11 cellular contexts compared by ENCODE assay signal in the genomic region with DNA sequence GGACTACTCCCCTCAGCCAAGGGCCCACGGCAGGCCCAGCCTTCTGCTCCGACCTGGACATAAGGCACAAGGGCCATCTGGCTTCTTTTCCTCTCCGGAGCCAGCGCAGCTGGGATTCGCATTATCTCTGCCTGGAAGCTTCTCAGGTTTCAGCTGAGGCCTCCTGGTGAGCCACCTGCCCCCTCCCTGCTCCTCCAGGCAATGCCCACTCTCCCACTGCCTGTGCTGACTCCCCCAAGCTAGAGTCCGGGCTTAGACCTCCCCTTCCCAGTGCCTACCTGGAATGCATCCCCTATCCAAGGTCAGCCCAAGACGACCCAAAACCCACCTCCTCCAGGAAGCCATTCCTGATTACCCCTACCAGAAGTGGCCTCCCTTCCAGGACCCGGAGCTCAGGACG.
DNase-seq lines count a peak whose midpoint lies in the region; ATAC-seq lines count a peak whose summit lies in the region.
"Had no signal": no experiment of that assay in that cellular context is flagged by ENCODE, and none has a peak within 500 bp of the region (broad histone marks: within the 10 kb centered on the region; RNA-seq: fewer than 3 reads in every experiment).

No MANE protein-coding gene starts in this region.

- no peaks in the 10 kb centered on the region for H3K79me1 ChIP-seq in mesenchymal stem cell (replicated peaks; ENCODE audit: low read length, poor library complexity, severe bottlenecking)

- no peak overlapping the region for H3K9ac ChIP-seq in mesenchymal stem cell (ENCODE audit: low read length)

- no peaks in the 10 kb centered on the region for H3K27me3 ChIP-seq in mesenchymal stem cell (ENCODE audit: control insufficient read depth in 1 of 2, insufficient read depth in 1 of 2, low read length in 2 of 2)
- H3K27me3 ChIP-seq in MG63, result no peaks in the 10 kb centered on the region

- no peak overlapping the region for H2BK15ac ChIP-seq in mesenchymal stem cell (ENCODE audit: low read depth, poor library complexity, severe bottlenecking)

- H3K18ac ChIP-seq in mesenchymal stem cell (ENCODE audit: low read depth in 1 of 2, low read length in 2 of 2), result no peak overlapping the region

- no peak overlapping the region for H3K4me3 Mint-ChIP-seq in activated naive CD8-positive, alpha-beta T cell treated with anti-CD3 and anti-CD28 coated beads, Interleukin-2, amount 50 U/mL, for 24 hours

- peaks cover 59% of the 10 kb centered on the region for H3K36me3 Mint-ChIP-seq in activated naive CD8-positive, alpha-beta T cell treated with anti-CD3 and anti-CD28 coated beads, Interleukin-2, amount 50 U/mL, for 24 hours (ENCODE audit: low read depth)

- H3K23ac ChIP-seq in mesenchymal stem cell (ENCODE audit: low read length in 2 of 2), result no peak overlapping the region

- H3K4me2 ChIP-seq in mesenchymal stem cell (ENCODE audit: low read length, poor library complexity, severe bottlenecking), result no peak overlapping the region

- H2BK120ac ChIP-seq in mesenchymal stem cell (ENCODE audit: low read depth, low read length), result no peak overlapping the region

- no peaks in the 10 kb centered on the region for H3K9me3 Mint-ChIP-seq in activated naive CD8-positive, alpha-beta T cell treated with anti-CD3 and anti-CD28 coated beads, Interleukin-2, amount 50 U/mL, for 24 hours

- no peak overlapping the region for H2BK12ac ChIP-seq in mesenchymal stem cell (ENCODE audit: low read length in 2 of 2)

- H2AFZ ChIP-seq in mesenchymal stem cell (ENCODE audit: low read depth, low read length), result no peak overlapping the region

- no peak overlapping the region for H3K27ac ChIP-seq in mesenchymal stem cell (ENCODE audit: low read length, poor library complexity, severe bottlenecking)

- H3K4me3 ChIP-seq in mesenchymal stem cell (ENCODE audit: insufficient read depth in 1 of 2, low read depth in 1 of 2, low read length in 2 of 2), result no peak overlapping the region
- H3K4me3 ChIP-seq in MG63, result no peak overlapping the region
- H3K4me3 ChIP-seq: HAP-1 had no signal

- no peak overlapping the region for H2BK5ac ChIP-seq in mesenchymal stem cell (ENCODE audit: low read depth, low read length, poor library complexity, severe bottlenecking)

- no peaks in the 10 kb centered on the region for H3K4me1 Mint-ChIP-seq in activated naive CD8-positive, alpha-beta T cell treated with anti-CD3 and anti-CD28 coated beads, Interleukin-2, amount 50 U/mL, for 24 hours

- H3K9me3 ChIP-seq in mesenchymal stem cell (ENCODE audit: control insufficient read depth, low read length), result no peaks in the 10 kb centered on the region
- no peaks in the 10 kb centered on the region for H3K9me3 ChIP-seq in MG63
- H3K9me3 ChIP-seq: HAP-1 had no signal

- no peak overlapping the region for H3K4ac ChIP-seq in mesenchymal stem cell (ENCODE audit: low read depth in 1 of 2, low read length in 2 of 2)

- no peak overlapping the region for H4K8ac ChIP-seq in mesenchymal stem cell (ENCODE audit: low read length)

- 37% methylated on average over 9 of the region's 9 CpGs for WGBS in mesenchymal stem cell

- no peak overlapping the region for H2AK5ac ChIP-seq in mesenchymal stem cell (ENCODE audit: low read length, severe bottlenecking)

- H4K91ac ChIP-seq in mesenchymal stem cell (ENCODE audit: low read length), result no peak overlapping the region

- peaks cover 0 to 4% of the 10 kb centered on the region in 2 experiments for H3K36me3 ChIP-seq in mesenchymal stem cell (ENCODE audit: control insufficient read depth in 1 of 2, insufficient read depth in 2 of 2, low read depth in 1 of 2, low read length in 2 of 2)
- H3K36me3 ChIP-seq in MG63, result peaks cover 5% of the 10 kb centered on the region
- H3K36me3 ChIP-seq: HAP-1 had no signal

- H3K4me1 ChIP-seq in mesenchymal stem cell (ENCODE audit: control insufficient read depth, insufficient read depth, low read depth, low read length), result peaks cover 10% of the 10 kb centered on the region
- H3K4me1 ChIP-seq: HAP-1 had no signal

- H3K27ac Mint-ChIP-seq in activated naive CD8-positive, alpha-beta T cell treated with anti-CD3 and anti-CD28 coated beads, Interleukin-2, amount 50 U/mL, for 24 hours, result no peak overlapping the region

- no peak for ATAC-seq in GM18519 (IDR thresholded peaks at IDR 0.05; ENCODE audit: low FRiP score, unreplicated experiment)
- ATAC-seq in activated naive CD8-positive, alpha-beta T cell treated with anti-CD3 and anti-CD28 coated beads, Interleukin-2, amount 50 U/mL, for 24 hours, result no peak

- no peaks in the 10 kb centered on the region for H3K27me3 Mint-ChIP-seq in activated naive CD8-positive, alpha-beta T cell treated with anti-CD3 and anti-CD28 coated beads, Interleukin-2, amount 50 U/mL, for 24 hours

- H3K14ac ChIP-seq in mesenchymal stem cell (ENCODE audit: low read length in 2 of 2), result no peak overlapping the region

- peak; percentile 53 for DNase-seq in Daoy (ENCODE audit: low read depth)
- DNase-seq in NCI-H1694 (lab: John Stamatoyannopoulos, UW), result peak; percentile 66
- peak; percentile 64 for DNase-seq in SHP77 treated with DMSO at 0.1 percent for 48 hours (lab: John Stamatoyannopoulos, UW)
- DNase-seq in mesenchymal stem cell, result peak; percentile 26
- DNase-seq in MG63, result no peak
- DNase-seq in hepatic stellate cell (ENCODE audit: low spot score), result no peak
- no peak for DNase-seq in activated naive CD8-positive, alpha-beta T cell treated with anti-CD3 and anti-CD28 coated beads, Interleukin-2, amount 50 U/mL, for 24 hours
- DNase-seq: dermis blood vessel endothelial cell, EL had no signal

Comparison
In these comparisons a context has a peak if more than half of its experiments do, and no peak if none do; other contexts are left out.
1. DNase-seq: peak in Daoy (single experiment), NCI-H1694 (single experiment), SHP77 treated with DMSO at 0.1 percent for 48 hours (single experiment) and mesenchymal stem cell (single experiment); none in MG63 (single experiment), hepatic stellate cell (single experiment) and activated naive CD8-positive, alpha-beta T cell treated with anti-CD3 and anti-CD28 coated beads, Interleukin-2, amount 50 U/mL, for 24 hours (single experiment).